ENCODE assay signal across 27 cellular contexts in genomic region chr20:34964486-34964885, GRCh38. TPM values are rescaled to one million over a fixed set of nuclear protein-coding genes. Genes with fewer than 3 reads are reported as not detected.
"Had no signal": no experiment of that assay in that cellular context is flagged by ENCODE, and none has a peak within 500 bp of the region (broad histone marks: within the 10 kb centered on the region; RNA-seq: fewer than 3 reads in every experiment).

No MANE protein-coding gene starts in this region.

- H3K9me3 ChIP-seq: ascending aorta, heart left ventricle had no signal

- H3K27me3 Mint-ChIP-seq: activated CD8-positive, alpha-beta T cell treated with anti-CD3 and anti-CD28 coated beads for 36 hours; activated naive CD8-positive, alpha-beta T cell treated with anti-CD3 and anti-CD28 coated beads, Interleukin-2, amount 10 ng/mL, durations not matched to agents 7 days and 5 days; central memory CD8-positive, alpha-beta T cell; dendritic cell treated with granulocyte-macrophage colony-stimulating factor and Interleukin-4, amounts not matched to agents 40 ng/mL and 50 ng/mL, for 4 days had no signal

- H3K27me3 ChIP-seq: ascending aorta, brain microvascular endothelial cell, dorsolateral prefrontal cortex, heart left ventricle had no signal

- H3K4me1 Mint-ChIP-seq: central memory CD8-positive, alpha-beta T cell had no signal

- H3K4me3 ChIP-seq: ascending aorta, coronary artery, dorsolateral prefrontal cortex, heart left ventricle had no signal

- ATAC-seq: activated CD8-positive, alpha-beta T cell treated with anti-CD3 and anti-CD28 coated beads for 36 hours; activated naive CD4-positive, alpha-beta T cell treated with anti-CD3 and anti-CD28 coated beads, Interleukin-2, amount 50 U/mL, for 72 hours; activated T-cell treated with anti-CD3 and anti-CD28 coated beads, Interleukin-2, amount 50 U/mL, for 4 hours; esophagus mucosa; heart left ventricle had no signal

- H3K4me1 ChIP-seq: ascending aorta had no signal

- H3K9me3 Mint-ChIP-seq: activated CD8-positive, alpha-beta T cell treated with anti-CD3 and anti-CD28 coated beads for 36 hours; activated naive CD4-positive, alpha-beta T cell treated with anti-CD3 and anti-CD28 coated beads, Interleukin-2, amount 10 ng/mL, durations not matched to agents 7 days and 5 days; activated naive CD4-positive, alpha-beta T cell treated with anti-CD3 and anti-CD28 coated beads, Interleukin-2, amount 50 U/mL, for 72 hours; activated naive CD8-positive, alpha-beta T cell treated with anti-CD3 and anti-CD28 coated beads, Interleukin-2, amount 10 ng/mL, durations not matched to agents 7 days and 5 days; activated T-cell treated with anti-CD3 and anti-CD28 coated beads, Interleukin-2, amount 50 U/mL, for 4 hours; activated T-helper 2 cell treated with anti-CD3 and anti-CD28 coated beads, Interferon-gamma antibody, Interleukin-2, Interleukin-4, amounts not matched to agents 10 μg/mL and 5 μg/mL and 100 μg/mL, durations not matched to agents 14 hours and 24 hours and 36 hours; central memory CD8-positive, alpha-beta T cell; dendritic cell treated with granulocyte-macrophage colony-stimulating factor and Interleukin-4, amounts not matched to agents 40 ng/mL and 50 ng/mL, for 4 days; endodermal cell had no signal

- H3K4me3 Mint-ChIP-seq: activated CD8-positive, alpha-beta T cell treated with anti-CD3 and anti-CD28 coated beads for 36 hours; activated naive CD4-positive, alpha-beta T cell treated with anti-CD3 and anti-CD28 coated beads, Interleukin-2, amount 10 ng/mL, durations not matched to agents 7 days and 5 days; activated naive CD8-positive, alpha-beta T cell treated with anti-CD3 and anti-CD28 coated beads, Interleukin-2, amount 10 ng/mL, durations not matched to agents 7 days and 5 days; activated T-cell treated with anti-CD3 and anti-CD28 coated beads, Interleukin-2, amount 50 U/mL, for 4 hours; central memory CD8-positive, alpha-beta T cell; dendritic cell treated with granulocyte-macrophage colony-stimulating factor and Interleukin-4, amounts not matched to agents 40 ng/mL and 50 ng/mL, for 4 days; endodermal cell had no signal

- H3K36me3 Mint-ChIP-seq: activated naive CD4-positive, alpha-beta T cell treated with anti-CD3 and anti-CD28 coated beads, Interleukin-2, amount 10 ng/mL, durations not matched to agents 7 days and 5 days; activated naive CD4-positive, alpha-beta T cell treated with anti-CD3 and anti-CD28 coated beads, Interleukin-2, amount 50 U/mL, for 72 hours; activated naive CD8-positive, alpha-beta T cell treated with anti-CD3 and anti-CD28 coated beads, Interleukin-2, amount 10 ng/mL, durations not matched to agents 7 days and 5 days had no signal

- H3K27ac ChIP-seq: ascending aorta, brain microvascular endothelial cell, coronary artery, heart left ventricle had no signal

- H3K27ac Mint-ChIP-seq: activated CD8-positive, alpha-beta T cell treated with anti-CD3 and anti-CD28 coated beads for 36 hours; activated naive CD4-positive, alpha-beta T cell treated with anti-CD3 and anti-CD28 coated beads, Interleukin-2, amount 10 ng/mL, durations not matched to agents 7 days and 5 days; activated naive CD4-positive, alpha-beta T cell treated with anti-CD3 and anti-CD28 coated beads, Interleukin-2, amount 50 U/mL, for 72 hours; activated naive CD8-positive, alpha-beta T cell treated with anti-CD3 and anti-CD28 coated beads, Interleukin-2, amount 10 ng/mL, durations not matched to agents 7 days and 5 days; activated T-helper 2 cell treated with anti-CD3 and anti-CD28 coated beads, Interferon-gamma antibody, Interleukin-2, Interleukin-4, amounts not matched to agents 10 μg/mL and 5 μg/mL and 100 μg/mL, durations not matched to agents 14 hours and 24 hours and 36 hours; dendritic cell treated with granulocyte-macrophage colony-stimulating factor and Interleukin-4, amounts not matched to agents 40 ng/mL and 50 ng/mL, for 4 days had no signal

- H3K36me3 ChIP-seq: ascending aorta, brain microvascular endothelial cell, heart left ventricle had no signal

- DNase-seq: activated CD4-positive, alpha-beta T cell treated with anti-CD3 and anti-CD28 coated beads for 1 hour; activated CD4-positive, alpha-beta T cell treated with anti-CD3 and anti-CD28 coated beads for 48 hours; activated CD4-positive, alpha-beta T cell treated with anti-CD3 and anti-CD28 coated beads, Interleukin-2, amount 50 U/mL, for 1 hour; activated CD4-positive, alpha-beta T cell treated with anti-CD3 and anti-CD28 coated beads, Interleukin-2, amount 50 U/mL, for 48 hours; activated CD8-positive, alpha-beta memory T cell treated with anti-CD3 and anti-CD28 coated beads for 24 hours; activated CD8-positive, alpha-beta T cell treated with anti-CD3 and anti-CD28 coated beads for 36 hours; activated gamma-delta T cell treated with Interleukin-2 at 50 U/mL for 16 hours; activated naive CD4-positive, alpha-beta T cell treated with anti-CD3 and anti-CD28 coated beads, Interleukin-2, amount 10 ng/mL, durations not matched to agents 7 days and 5 days; activated naive CD8-positive, alpha-beta T cell treated with anti-CD3 and anti-CD28 coated beads, Interleukin-2, amount 10 ng/mL, durations not matched to agents 7 days and 5 days; activated T-cell treated with anti-CD3 and anti-CD28 coated beads, Interleukin-2, amount 50 U/mL, for 4 hours; brain microvascular endothelial cell; dorsolateral prefrontal cortex; effector memory CD4-positive, alpha-beta T cell; endodermal cell; foreskin fibroblast; glutamatergic neuron; heart left ventricle; T-helper 2 cell had no signal

RNA-seq across cellular contexts. Expression of gene MYH7B, which starts 8.8 kb away (rescaled TPM):
- total RNA-seq: epithelial cell of proximal tubule, esophagus mucosa, frontal cortex had no signal
